Comparison of ENCODE assay signal across 17 cellular contexts in genomic region chr16:14057878-14058382, GRCh38. TPM values are rescaled to one million over a fixed set of nuclear protein-coding genes. Genes with fewer than 3 reads are reported as not detected.
A peak's percentile ranks its signal among the peaks of the same experiment; 100 is the strongest.
DNase-seq lines count a peak whose midpoint lies in the region; ATAC-seq and TF ChIP-seq lines count a peak whose summit lies in the region.
"Had no signal": no experiment of that assay in that cellular context is flagged by ENCODE, and none has a peak within 500 bp of the region (broad histone marks: within the 10 kb centered on the region; RNA-seq: fewer than 3 reads in every experiment).

No MANE protein-coding gene starts in this region.

- H3K27me3 Mint-ChIP-seq in activated T-helper 17 cell treated with anti-CD3 and anti-CD28 coated beads, Interleukin-2, amount 50 U/mL, for 72 hours: peaks cover 6% of the 10 kb centered on the region
- H3K27me3 Mint-ChIP-seq in natural killer cell treated with Interleukin-12 subunit alpha and Interleukin-12 subunit beta and Interleukin-15 and Interleukin-18, amount 100 ng/mL, for 72 hours: peaks cover 17 to 27% of the 10 kb centered on the region in 2 donors

- no peak overlapping the region for H3K27ac Mint-ChIP-seq in activated T-helper 17 cell treated with anti-CD3 and anti-CD28 coated beads, Interleukin-2, amount 50 U/mL, for 72 hours
- H3K27ac Mint-ChIP-seq in natural killer cell treated with Interleukin-12 subunit alpha and Interleukin-12 subunit beta and Interleukin-15 and Interleukin-18, amount 100 ng/mL, for 72 hours: no peak overlapping the region
- H3K27ac Mint-ChIP-seq: activated naive CD8-positive, alpha-beta T cell treated with anti-CD3 and anti-CD28 coated beads, Interleukin-2, amount 50 U/mL, for 24 hours; activated T-cell treated with anti-CD3 and anti-CD28 coated beads, Interleukin-2, amount 50 U/mL, for 24 hours; nephron progenitor cell had no signal

- intact Hi-C loops in adrenal gland (cut with DNase I) (no loop called here), left lung (cut with DNase I) (no loop called here)

- WGBS in adrenal gland, 4 donors: 68 to 78% (median 70%) methylated on average over 9 to 10 of the region's 10 CpGs

- ATAC-seq in left lung (peak; percentile 41), GM21619 (IDR thresholded peaks at IDR 0.05; ENCODE audit: unreplicated experiment) (no peak)
- ATAC-seq in activated T-helper 17 cell treated with anti-CD3 and anti-CD28 coated beads, Interleukin-2, amount 50 U/mL, for 72 hours (replicated peaks): no peak
- no peak for ATAC-seq in natural killer cell treated with Interleukin-12 subunit alpha and Interleukin-12 subunit beta and Interleukin-15 and Interleukin-18, amount 100 ng/mL, for 72 hours
- ATAC-seq: activated naive CD8-positive, alpha-beta T cell treated with anti-CD3 and anti-CD28 coated beads, Interleukin-2, amount 50 U/mL, for 24 hours had no signal

- DNase-seq in adrenal gland (no peak), dermis blood vessel endothelial cell (peak; percentile 95), left lung (no peak), OCI-M2 (lab: John Stamatoyannopoulos, UW; ENCODE audit: unreplicated experiment) (no peak)
- no peak for DNase-seq in natural killer cell treated with Interleukin-12 subunit alpha and Interleukin-12 subunit beta and Interleukin-15 and Interleukin-18, amount 100 ng/mL, for 72 hours (ENCODE audit: low spot score)
- DNase-seq: activated CD4-positive, alpha-beta T cell treated with anti-CD3 and anti-CD28 coated beads for 1 hour; activated naive CD8-positive, alpha-beta T cell treated with anti-CD3 and anti-CD28 coated beads, Interleukin-2, amount 50 U/mL, for 24 hours; activated T-cell treated with anti-CD3 and anti-CD28 coated beads, Interleukin-2, amount 50 U/mL, for 24 hours; DMS 273 treated with DMSO at 0.1 percent for 48 hours; effector CD8-positive, alpha-beta T cell; H7; NCI-H1417 treated with DMSO at 0.1 percent for 48 hours; NCI-H446 treated with DMSO at 0.1 percent for 48 hours; nephron progenitor cell had no signal

- no peaks in the 10 kb centered on the region for H3K4me1 Mint-ChIP-seq in activated T-helper 17 cell treated with anti-CD3 and anti-CD28 coated beads, Interleukin-2, amount 50 U/mL, for 72 hours
- no peaks in the 10 kb centered on the region for H3K4me1 Mint-ChIP-seq in natural killer cell treated with Interleukin-12 subunit alpha and Interleukin-12 subunit beta and Interleukin-15 and Interleukin-18, amount 100 ng/mL, for 72 hours (ENCODE audit: low read depth in 2 of 2)
- H3K4me1 Mint-ChIP-seq: activated naive CD8-positive, alpha-beta T cell treated with anti-CD3 and anti-CD28 coated beads, Interleukin-2, amount 50 U/mL, for 24 hours had no signal

- TF ChIP-seq POLR2A in adrenal gland (IDR thresholded peaks at IDR 0.05): no peak

- H3K9me3 ChIP-seq in adrenal gland (replicated peaks in 1 of 3): no peaks in the 10 kb centered on the region
- H3K9me3 ChIP-seq in left lung: peaks cover 0 to 2% of the 10 kb centered on the region in 2 donors
- no peaks in the 10 kb centered on the region for H3K9me3 ChIP-seq in skeletal muscle tissue (ENCODE audit: control insufficient read depth in 3 of 3, low read length in 3 of 3)

- no peaks in the 10 kb centered on the region for H3K4me1 ChIP-seq in adrenal gland (replicated peaks in 1 of 2)
- no peaks in the 10 kb centered on the region for H3K4me1 ChIP-seq in left lung
- H3K4me1 ChIP-seq in skeletal muscle tissue (ENCODE audit: control insufficient read depth in 3 of 3, insufficient read depth in 3 of 3, low read length in 3 of 3): no peaks in the 10 kb centered on the region

- H3K27me3 ChIP-seq in adrenal gland (no peaks in the 10 kb centered on the region), left lung (no peaks in the 10 kb centered on the region), skeletal muscle tissue (ENCODE audit: control insufficient read depth in 3 of 3, insufficient read depth in 3 of 3, low read length in 3 of 3) (no peaks in the 10 kb centered on the region)

- no peaks in the 10 kb centered on the region for H3K36me3 Mint-ChIP-seq in activated T-helper 17 cell treated with anti-CD3 and anti-CD28 coated beads, Interleukin-2, amount 50 U/mL, for 72 hours (ENCODE audit: low read depth)
- no peaks in the 10 kb centered on the region for H3K36me3 Mint-ChIP-seq in natural killer cell treated with Interleukin-12 subunit alpha and Interleukin-12 subunit beta and Interleukin-15 and Interleukin-18, amount 100 ng/mL, for 72 hours

- no peak overlapping the region for H3K9ac ChIP-seq in skeletal muscle tissue (ENCODE audit: low read depth in 1 of 3, low read length in 3 of 3)

- H3K4me3 ChIP-seq in adrenal gland: no peak overlapping the region
- H3K4me3 ChIP-seq in left lung: no peak overlapping the region
- no peak overlapping the region for H3K4me3 ChIP-seq in skeletal muscle tissue (ENCODE audit: low read length in 3 of 3)

- H3K36me3 ChIP-seq in adrenal gland (replicated peaks in 1 of 2) (no peaks in the 10 kb centered on the region), left lung (no peaks in the 10 kb centered on the region), skeletal muscle tissue (ENCODE audit: control insufficient read depth in 3 of 3, insufficient read depth in 3 of 3, low read length in 3 of 3) (no peaks in the 10 kb centered on the region)

- TF ChIP-seq CTCF in adrenal gland (IDR thresholded peaks at IDR 0.05): no peak
- no peak for TF ChIP-seq CTCF in left lung (IDR thresholded peaks at IDR 0.05)

- peak overlapping the region in 3 of 5 donors; percentile 7 to 75 (median 25) for H3K27ac ChIP-seq in adrenal gland
- H3K27ac ChIP-seq in left lung: peak overlapping the region; percentile 23 to 67
- peak overlapping the region; percentile 84 for H3K27ac ChIP-seq in skeletal muscle tissue (ENCODE audit: low read depth, low read length)

- H3K9me3 Mint-ChIP-seq in activated T-helper 17 cell treated with anti-CD3 and anti-CD28 coated beads, Interleukin-2, amount 50 U/mL, for 72 hours: peaks cover 4% of the 10 kb centered on the region
- H3K9me3 Mint-ChIP-seq in natural killer cell treated with Interleukin-12 subunit alpha and Interleukin-12 subunit beta and Interleukin-15 and Interleukin-18, amount 100 ng/mL, for 72 hours: no peaks in the 10 kb centered on the region
- H3K9me3 Mint-ChIP-seq: activated T-cell treated with anti-CD3 and anti-CD28 coated beads, Interleukin-2, amount 50 U/mL, for 24 hours had no signal

- no peak overlapping the region for H3K4me3 Mint-ChIP-seq in activated T-helper 17 cell treated with anti-CD3 and anti-CD28 coated beads, Interleukin-2, amount 50 U/mL, for 72 hours
- no peak overlapping the region for H3K4me3 Mint-ChIP-seq in natural killer cell treated with Interleukin-12 subunit alpha and Interleukin-12 subunit beta and Interleukin-15 and Interleukin-18, amount 100 ng/mL, for 72 hours
- H3K4me3 Mint-ChIP-seq: activated naive CD8-positive, alpha-beta T cell treated with anti-CD3 and anti-CD28 coated beads, Interleukin-2, amount 50 U/mL, for 24 hours; activated T-cell treated with anti-CD3 and anti-CD28 coated beads, Interleukin-2, amount 50 U/mL, for 24 hours; nephron progenitor cell had no signal

RNA-seq across cellular contexts. Expression of gene MRTFB, which starts 13.2 kb away (rescaled TPM):
- total RNA-seq in adrenal gland: 10 to 100 TPM; 30.9 to 77.7 (median 50.9) TPM
- polyA plus RNA-seq in adrenal gland: 10 to 100 TPM in 2 of 3 donors, 1 to 10 TPM in 1; 5.5 to 24.8 (median 11.7) TPM
- 19.1 and 20.8 TPM in 2 replicates for total RNA-seq in dermis blood vessel endothelial cell
- total RNA-seq in left lung: 10 to 100 TPM; 46.2 to 48.9 TPM
- total RNA-seq in skeletal muscle tissue: 13.0 TPM
- 10 to 100 TPM; 18.2 to 18.8 TPM for total RNA-seq in activated T-helper 17 cell treated with anti-CD3 and anti-CD28 coated beads, Interleukin-2, amount 50 U/mL, for 72 hours
- total RNA-seq in natural killer cell treated with Interleukin-12 subunit alpha and Interleukin-12 subunit beta and Interleukin-15 and Interleukin-18, amount 100 ng/mL, for 72 hours: 10 to 100 TPM; 10.0 to 20.4 TPM

Comparison
In these comparisons a context has a peak if more than half of its experiments do, and no peak if none do; other contexts are left out.
1. H3K27ac ChIP-seq: peak in every context shown above with its lines; median percentile 84 in skeletal muscle tissue; 45 in left lung; 25 in adrenal gland.